Comparison of ENCODE assay signal across 8 cellular contexts in the genomic region with DNA sequence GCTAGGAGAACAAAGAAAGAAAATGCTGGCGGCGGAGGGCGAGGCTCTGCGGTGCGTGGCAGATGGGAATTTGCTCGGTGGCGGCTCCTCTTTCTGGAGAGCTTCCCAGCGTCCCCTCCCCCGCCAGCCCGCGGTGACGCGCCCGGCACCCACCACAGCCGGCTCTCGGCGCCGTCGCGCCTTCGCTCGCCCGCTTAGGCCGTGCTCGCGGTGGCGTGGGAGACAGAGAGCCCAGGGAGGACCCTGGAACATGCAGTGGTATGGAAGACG. TPM values are rescaled to one million over a fixed set of nuclear protein-coding genes. Genes with fewer than 3 reads are reported as not detected.
DNase-seq lines count a peak whose midpoint lies in the region; ATAC-seq, FAIRE-seq and TF ChIP-seq lines count a peak whose summit lies in the region.

No MANE protein-coding gene starts in this region.

- H3K27me3 ChIP-seq in dorsolateral prefrontal cortex (no peaks in the 10 kb centered on the region), HepG2 (ENCODE audit: control insufficient read depth in 1 of 2, insufficient read depth in 2 of 2, low read length in 2 of 2) (peaks cover 0 to 4% of the 10 kb centered on the region in 2 experiments; a peak in 2 of 5 replicates)

- intact Hi-C loops in dorsolateral prefrontal cortex (cut with DNase I): loop anchor here in 1 of 2 donors (5.0 kb wide), 2 partner anchors 55 to 210 kb away; no protein-coding TSS in a partner anchor
- intact Hi-C loops in HepG2 (cut with micrococcal nuclease; ENCODE audit: unreplicated experiment): no loop called here

- DNase-seq in GM13976 (ENCODE audit: low spot score) (peak; percentile 63), T-helper 2 cell (peak in 4 of 5 experiments; percentile 17 to 50 (median 29)), dorsolateral prefrontal cortex (peak in 7 of 10 donors; percentile 46 to 82 (median 70)), HepG2 (ENCODE audit: low spot score) (peak; percentile 18)
- DNase-seq in stimulated activated CD4-positive, alpha-beta T cell treated with anti-CD3 and anti-CD28 coated beads, Interleukin-4, amount 100 ng/mL, for 1 hour: peak; percentile 50

- H3K36me3 ChIP-seq in HepG2 (replicated peaks in 1 of 2; ENCODE audit: control insufficient read depth in 1 of 2, insufficient read depth in 2 of 2, low read length in 2 of 2): no peaks in the 10 kb centered on the region

- peak overlapping the region; percentile 70 for H3K4me2 ChIP-seq in HepG2 (ENCODE audit: low read depth, low read length)

- no peaks in the 10 kb centered on the region for H3K9me3 ChIP-seq in HepG2 (ENCODE audit: low read length)

- TF ChIP-seq POLR2A in HepG2 (IDR thresholded peaks at IDR 0.05; ENCODE audit: insufficient read depth in 1 of 2, low read depth in 2 of 2, low read length in 2 of 2): no peak

- 3% methylated on average over 9 of the region's 28 CpGs for WGBS in HepG2 (ENCODE audit: low lambda C conversion rate)

- TF ChIP-seq CTCF in 22Rv1 (IDR thresholded peaks at IDR 0.05) (no peak), GM13976 (IDR thresholded peaks at IDR 0.05; ENCODE audit: borderline replicate concordance, control extremely low read depth, extremely low read depth, insufficient read depth, missing control alignments) (no peak), dorsolateral prefrontal cortex (IDR thresholded peaks at IDR 0.05 in 54 of 56, conservative IDR thresholded peaks at IDR 0.05 in 2 of 56; ENCODE audit: low read depth in 1 of 56, partially characterized antibody in 56 of 56) (peak in 8 of 56 donors; percentile 12 to 44 (median 21)), HepG2 (CRISPR knock-in tag; IDR thresholded peaks at IDR 0.05) (no peak; the same call in 1 of the 2 replicates)

- no peaks in the 10 kb centered on the region for H4K20me1 ChIP-seq in HepG2 (ENCODE audit: insufficient read depth, low read length)

- peaks cover 33% of the 10 kb centered on the region for H3K4me1 ChIP-seq in HepG2 (ENCODE audit: insufficient read depth, low read length)

- BruUV-seq in HepG2 (replicated peaks; lab: Mats Ljungman, UMichigan): TSS peak; percentile 80

- H3K79me2 ChIP-seq in HepG2 (ENCODE audit: insufficient read depth, low read length): peaks cover 25% of the 10 kb centered on the region

- POLR2A ChIA-PET in HepG2 (lab: Yijun Ruan, JAX): no interaction called here

- in situ Hi-C loops in GM13976 (cut with MboI; ENCODE audit: low sequenced_read_pairs, unreplicated experiment): no loop called here
- in situ Hi-C loops in HepG2 (cut with HindIII; ENCODE audit: extremely low pct_ligation_motif_present, low pct_unique_long_range_greater_than_20kb): no loop called here

- no peak for TF ChIP-seq RAD21 in HepG2 (CRISPR knock-in tag; IDR thresholded peaks at IDR 0.05)

- ATAC-seq in HG03354 (IDR thresholded peaks at IDR 0.05; ENCODE audit: poor library complexity, severe bottlenecking, unreplicated experiment) (peak; percentile 19), HepG2 (peak; percentile 75), HG03565 (IDR thresholded peaks at IDR 0.05; ENCODE audit: unreplicated experiment) (no peak)

- H2AFZ ChIP-seq in HepG2 (ENCODE audit: low read length): peak overlapping the region; percentile 77

- H3K27ac ChIP-seq in 22Rv1: peak overlapping the region; percentile 65
- peak overlapping the region; percentile 60 to 99 (median 96) for H3K27ac ChIP-seq in dorsolateral prefrontal cortex
- H3K27ac ChIP-seq in HepG2 (ENCODE audit: extremely low read length, insufficient read depth, low read length): peak overlapping the region; percentile 58

- TF ChIP-seq EP300 in HepG2 (IDR thresholded peaks at IDR 0.05; ENCODE audit: low read depth in 2 of 2, low read length in 2 of 2) (no peak), HepG2 (CRISPR knock-in tag; IDR thresholded peaks at IDR 0.05; ENCODE audit: borderline replicate concordance) (no peak)

- H3K9ac ChIP-seq in HepG2 (ENCODE audit: insufficient read depth, low read depth, low read length): peak overlapping the region; percentile 69

- H3K4me3 ChIP-seq in dorsolateral prefrontal cortex (peak overlapping the region; percentile 63 to 99 (median 89)), HepG2 (replicated peaks in 1 of 3; ENCODE audit: insufficient read depth in 1 of 3, low read depth in 2 of 3, low read length in 3 of 3) (peak overlapping the region; percentile 89 to 95 (median 92))

- CTCF ChIA-PET in HepG2 (lab: Yijun Ruan, JAX; ENCODE audit: low intra/inter-chr PET ratio, low total read pairs): no interaction called here

- no peak for FAIRE-seq in HepG2 (lab: Jason Lieb, UNC)

TF ChIP-seq in HepG2, 621 proteins besides CTCF, POLR2A, EP300 and RAD21 (continues in another document):
- no peak for TF ChIP-seq CBFB (CRISPR knock-in tag; IDR thresholded peaks at IDR 0.05)
- TF ChIP-seq ZNF839 (CRISPR knock-in tag; IDR thresholded peaks at IDR 0.05; ENCODE audit: borderline replicate concordance): no peak
- TF ChIP-seq, protein P1, sequence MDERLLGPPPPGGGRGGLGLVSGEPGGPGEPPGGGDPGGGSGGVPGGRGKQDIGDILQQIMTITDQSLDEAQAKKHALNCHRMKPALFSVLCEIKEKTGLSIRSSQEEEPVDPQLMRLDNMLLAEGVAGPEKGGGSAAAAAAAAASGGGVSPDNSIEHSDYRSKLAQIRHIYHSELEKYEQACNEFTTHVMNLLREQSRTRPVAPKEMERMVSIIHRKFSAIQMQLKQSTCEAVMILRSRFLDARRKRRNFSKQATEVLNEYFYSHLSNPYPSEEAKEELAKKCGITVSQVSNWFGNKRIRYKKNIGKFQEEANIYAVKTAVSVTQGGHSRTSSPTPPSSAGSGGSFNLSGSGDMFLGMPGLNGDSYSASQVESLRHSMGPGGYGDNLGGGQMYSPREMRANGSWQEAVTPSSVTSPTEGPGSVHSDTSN (CRISPR knock-in tag; IDR thresholded peaks at IDR 0.05): no peak
- TF ChIP-seq CC2D1A (CRISPR knock-in tag; IDR thresholded peaks at IDR 0.05): no peak
- 0 out of 2 replicates have a peak, but pooled peaks have one; percentile 18 for TF ChIP-seq KMT2A (CRISPR knock-in tag; IDR thresholded peaks at IDR 0.05)
- TF ChIP-seq, protein P2, sequence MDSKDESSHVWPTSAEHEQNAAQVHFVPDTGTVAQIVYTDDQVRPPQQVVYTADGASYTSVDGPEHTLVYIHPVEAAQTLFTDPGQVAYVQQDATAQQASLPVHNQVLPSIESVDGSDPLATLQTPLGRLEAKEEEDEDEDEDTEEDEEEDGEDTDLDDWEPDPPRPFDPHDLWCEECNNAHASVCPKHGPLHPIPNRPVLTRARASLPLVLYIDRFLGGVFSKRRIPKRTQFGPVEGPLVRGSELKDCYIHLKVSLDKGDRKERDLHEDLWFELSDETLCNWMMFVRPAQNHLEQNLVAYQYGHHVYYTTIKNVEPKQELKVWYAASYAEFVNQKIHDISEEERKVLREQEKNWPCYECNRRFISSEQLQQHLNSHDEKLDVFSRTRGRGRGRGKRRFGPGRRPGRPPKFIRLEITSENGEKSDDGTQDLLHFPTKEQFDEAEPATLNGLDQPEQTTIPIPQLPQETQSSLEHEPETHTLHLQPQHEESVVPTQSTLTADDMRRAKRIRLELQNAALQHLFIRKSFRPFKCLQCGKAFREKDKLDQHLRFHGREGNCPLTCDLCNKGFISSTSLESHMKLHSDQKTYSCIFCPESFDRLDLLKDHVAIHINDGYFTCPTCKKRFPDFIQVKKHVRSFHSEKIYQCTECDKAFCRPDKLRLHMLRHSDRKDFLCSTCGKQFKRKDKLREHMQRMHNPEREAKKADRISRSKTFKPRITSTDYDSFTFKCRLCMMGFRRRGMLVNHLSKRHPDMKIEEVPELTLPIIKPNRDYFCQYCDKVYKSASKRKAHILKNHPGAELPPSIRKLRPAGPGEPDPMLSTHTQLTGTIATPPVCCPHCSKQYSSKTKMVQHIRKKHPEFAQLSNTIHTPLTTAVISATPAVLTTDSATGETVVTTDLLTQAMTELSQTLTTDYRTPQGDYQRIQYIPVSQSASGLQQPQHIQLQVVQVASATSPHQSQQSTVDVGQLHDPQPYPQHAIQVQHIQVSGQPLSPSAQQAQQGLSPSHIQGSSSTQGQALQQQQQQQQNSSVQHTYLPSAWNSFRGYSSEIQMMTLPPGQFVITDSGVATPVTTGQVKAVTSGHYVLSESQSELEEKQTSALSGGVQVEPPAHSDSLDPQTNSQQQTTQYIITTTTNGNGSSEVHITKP (CRISPR knock-in tag; IDR thresholded peaks at IDR 0.05; ENCODE audit: low read depth): no peak
- no peak for TF ChIP-seq ZNF614 (CRISPR knock-in tag; IDR thresholded peaks at IDR 0.05; ENCODE audit: borderline replicate concordance)

RNA-seq across cellular contexts. Expression of a gene that starts 0.6 kb away (rescaled TPM):
- total RNA-seq in dorsolateral prefrontal cortex (10 to 100 TPM; 18.7 to 36.1 (median 23.8) TPM), HepG2 (2016; rRNA removed; fragmentation: Illumina TruSeq; extraction: Trizol) (3.3 and 3.6 TPM in 2 replicates)
- 9.3 and 11.5 TPM in 2 replicates for total RNA-seq in HepG2 (2016; cell fraction: cytosol; rRNA removed; fragmentation: Illumina TruSeq; extraction: Trizol; ENCODE audit: low read depth)
- total RNA-seq in HepG2 (2016; cell fraction: insoluble cytoplasmic fraction; rRNA removed; fragmentation: Illumina TruSeq; extraction: Trizol): 3.5 and 3.7 TPM in 2 replicates
- 9.4 and 11.4 TPM in 2 replicates for total RNA-seq in HepG2 (2016; cell fraction: membrane; rRNA removed; fragmentation: Illumina TruSeq; extraction: Trizol)
- total RNA-seq in HepG2 (2016; cell fraction: nucleus; rRNA removed; fragmentation: Illumina TruSeq; extraction: Trizol): 4.3 and 4.5 TPM in 2 replicates
- polyA plus RNA-seq in HepG2 (2011; rRNA removed): 7.1 and 8.2 TPM in 2 replicates
- polyA plus RNA-seq in HepG2 (2011; cell fraction: cytosol; rRNA removed): 3.4 and 6.9 TPM in 2 replicates
- polyA plus RNA-seq in HepG2 (2011; cell fraction: nucleus; rRNA removed): 5.3 and 8.7 TPM in 2 replicates
- 5.8 and 10.3 TPM in 2 replicates for polyA plus RNA-seq in HepG2 (2012)
- 1.3 and 1.5 TPM in 2 replicates for polyA plus RNA-seq in HepG2 (2016; cell fraction: cytosol; fragmentation: Illumina TruSeq; extraction: Trizol; ENCODE audit: low read depth)
- polyA plus RNA-seq in HepG2 (2016; cell fraction: insoluble cytoplasmic fraction; fragmentation: Illumina TruSeq; extraction: Trizol; ENCODE audit: low read depth): 5.7 TPM in 2 replicates
- 3.9 and 4.4 TPM in 2 replicates for polyA plus RNA-seq in HepG2 (2016; cell fraction: membrane; fragmentation: Illumina TruSeq; extraction: Trizol; ENCODE audit: low read depth)
- 10.6 and 11.0 TPM in 2 replicates for polyA plus RNA-seq in HepG2 (2016; cell fraction: nucleus; fragmentation: Illumina TruSeq; extraction: Trizol; ENCODE audit: insufficient read depth, low read depth)
- 3.1 and 4.4 TPM in 2 replicates for polyA minus RNA-seq in HepG2 (2011; rRNA and poly(A)+ RNA removed; ENCODE audit: low replicate concordance)
- polyA minus RNA-seq in HepG2 (2011; cell fraction: cytosol; rRNA and poly(A)+ RNA removed): 5.9 and 8.1 TPM in 2 replicates
- polyA minus RNA-seq in HepG2 (2011; cell fraction: nucleus; rRNA and poly(A)+ RNA removed): 8.2 and 10.3 TPM in 2 replicates

Comparison
In these comparisons a context has a peak if more than half of its experiments do, and no peak if none do; other contexts are left out.
1. DNase-seq: peak in every context shown above with its lines; median percentile 70 in dorsolateral prefrontal cortex; 63 in GM13976; 50 in stimulated activated CD4-positive, alpha-beta T cell treated with anti-CD3 and anti-CD28 coated beads, Interleukin-4, amount 100 ng/mL, for 1 hour; 29 in T-helper 2 cell; 18 in HepG2.